Comparison of ENCODE assay signal across 28 cellular contexts in the genomic region with DNA sequence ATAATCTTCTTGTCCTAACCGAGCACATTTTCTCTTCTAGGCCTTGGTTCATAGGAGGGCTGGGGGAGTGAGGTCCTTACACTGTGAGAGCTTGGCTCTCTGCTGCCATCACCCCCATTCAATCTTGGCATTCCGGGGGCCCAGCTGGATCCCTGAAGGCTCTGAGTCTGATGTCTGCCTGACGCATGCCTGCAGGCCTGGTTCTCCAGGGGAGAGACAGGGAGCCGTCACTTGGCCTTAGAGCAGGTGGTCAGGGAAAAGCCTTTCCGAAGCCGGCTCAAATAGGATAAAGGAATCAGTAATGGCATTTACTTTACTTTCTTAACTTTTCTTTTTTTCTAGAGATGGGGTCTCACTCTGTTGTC.
"Had no signal": no experiment of that assay in that cellular context is flagged by ENCODE, and none has a peak within 500 bp of the region (broad histone marks: within the 10 kb centered on the region; RNA-seq: fewer than 3 reads in every experiment).

No MANE protein-coding gene starts in this region.

- H3K27ac Mint-ChIP-seq: activated CD4-positive, alpha-beta memory T cell treated with anti-CD3 and anti-CD28 coated beads for 36 hours; activated CD4-positive, alpha-beta T cell treated with anti-CD3 and anti-CD28 coated beads, Interleukin-2, amount 10 ng/mL, durations not matched to agents 24 days and 14 days; activated naive CD4-positive, alpha-beta T cell treated with anti-CD3 and anti-CD28 coated beads, Interleukin-2, amount 50 U/mL, for 24 hours; activated naive CD8-positive, alpha-beta T cell treated with anti-CD3 and anti-CD28 coated beads, Interleukin-2, amount 50 U/mL, for 24 hours; activated T-helper 2 cell treated with anti-CD3 and anti-CD28 coated beads, Interferon-gamma antibody, Interleukin-2, Interleukin-4, amounts not matched to agents 10 μg/mL and 5 μg/mL and 100 μg/mL, durations not matched to agents 14 hours and 24 hours and 36 hours; stimulated activated naive B cell treated with anti-CD40 and anti-IgM and Interleukin-4, amounts not matched to agents 10 μg/mL and 1 μg/mL and 100 μg/mL, for 72 hours had no signal

- H3K27ac ChIP-seq: colonic mucosa, neutrophil, psoas muscle, stomach, suprapubic skin, tibial nerve had no signal

- H3K27me3 Mint-ChIP-seq: activated CD4-positive, alpha-beta memory T cell treated with anti-CD3 and anti-CD28 coated beads for 36 hours; activated CD4-positive, alpha-beta T cell treated with anti-CD3 and anti-CD28 coated beads, Interleukin-2, amount 10 ng/mL, durations not matched to agents 24 days and 14 days; activated naive CD4-positive, alpha-beta T cell treated with anti-CD3 and anti-CD28 coated beads, Interleukin-2, amount 50 U/mL, for 24 hours; activated naive CD8-positive, alpha-beta T cell treated with anti-CD3 and anti-CD28 coated beads, Interleukin-2, amount 50 U/mL, for 24 hours; central memory CD8-positive, alpha-beta T cell; stimulated activated naive B cell treated with anti-CD40 and anti-IgM and Interleukin-4, amounts not matched to agents 10 μg/mL and 1 μg/mL and 100 μg/mL, for 72 hours had no signal

- H3K9me3 ChIP-seq: colonic mucosa, gastrocnemius medialis, left ventricle myocardium inferior, neutrophil, psoas muscle, right atrium auricular region, stomach, suprapubic skin, tibial nerve had no signal

- H3K4me3 Mint-ChIP-seq: activated CD4-positive, alpha-beta memory T cell treated with anti-CD3 and anti-CD28 coated beads for 36 hours; activated CD4-positive, alpha-beta T cell treated with anti-CD3 and anti-CD28 coated beads, Interleukin-2, amount 10 ng/mL, durations not matched to agents 24 days and 14 days; activated naive CD4-positive, alpha-beta T cell treated with anti-CD3 and anti-CD28 coated beads, Interleukin-2, amount 50 U/mL, for 24 hours; activated naive CD8-positive, alpha-beta T cell treated with anti-CD3 and anti-CD28 coated beads, Interleukin-2, amount 50 U/mL, for 24 hours; central memory CD8-positive, alpha-beta T cell; natural killer cell; stimulated activated naive B cell treated with anti-CD40 and anti-IgM and Interleukin-4, amounts not matched to agents 10 μg/mL and 1 μg/mL and 100 μg/mL, for 72 hours had no signal

- H3K27me3 ChIP-seq: colonic mucosa, gastrocnemius medialis, neutrophil, right atrium auricular region, stomach, suprapubic skin, tibial nerve had no signal

- H3K4me1 ChIP-seq: colonic mucosa, psoas muscle had no signal

- H3K4me3 ChIP-seq: colonic mucosa, gastrocnemius medialis, left ventricle myocardium inferior, lung, psoas muscle, right atrium auricular region, smooth muscle cell, stomach, suprapubic skin, tibial nerve had no signal

- ATAC-seq: activated naive CD8-positive, alpha-beta T cell treated with anti-CD3 and anti-CD28 coated beads, Interleukin-2, amount 50 U/mL, for 24 hours; gastrocnemius medialis; natural killer cell; stimulated activated naive B cell treated with anti-CD40 and anti-IgM and Interleukin-4, amounts not matched to agents 10 μg/mL and 1 μg/mL and 100 μg/mL, for 72 hours had no signal

- H3K4me1 Mint-ChIP-seq: activated CD4-positive, alpha-beta T cell treated with anti-CD3 and anti-CD28 coated beads, Interleukin-2, amount 10 ng/mL, durations not matched to agents 24 days and 14 days; activated naive CD4-positive, alpha-beta T cell treated with anti-CD3 and anti-CD28 coated beads, Interleukin-2, amount 50 U/mL, for 24 hours had no signal

- DNase-seq: activated CD4-positive, alpha-beta memory T cell treated with anti-CD3 and anti-CD28 coated beads for 36 hours; activated CD4-positive, alpha-beta T cell treated with anti-CD3 and anti-CD28 coated beads, Interleukin-2, amount 10 ng/mL, durations not matched to agents 24 days and 14 days; activated CD4-positive, CD25-positive, alpha-beta regulatory T cell treated with anti-CD3 and anti-CD28 coated beads, Interleukin-2, amount 50 U/mL, for 72 hours; activated naive CD8-positive, alpha-beta T cell treated with anti-CD3 and anti-CD28 coated beads, Interleukin-2, amount 50 U/mL, for 24 hours; activated T-cell treated with anti-CD3 and anti-CD28 coated beads, Interleukin-2, amount 50 U/mL, for 48 hours; colonic mucosa; effector memory CD4-positive, alpha-beta T cell; erythroblast; gastrocnemius medialis; glutamatergic neuron; islet precursor cell; mesendoderm; natural killer cell; psoas muscle; stimulated activated CD4-positive, alpha-beta T cell treated with anti-CD3 and anti-CD28 coated beads, Interleukin-15, amount 100 ng/mL, for 24 hours; stimulated activated CD4-positive, alpha-beta T cell treated with anti-CD3 and anti-CD28 coated beads, Interleukin-2, amount 100 ng/mL, for 24 hours; stimulated activated naive B cell treated with anti-CD40 and anti-IgM and Interleukin-4, amounts not matched to agents 10 μg/mL and 1 μg/mL and 100 μg/mL, for 72 hours; stomach had no signal

- H3K9me3 Mint-ChIP-seq: activated CD4-positive, alpha-beta memory T cell treated with anti-CD3 and anti-CD28 coated beads for 36 hours; activated CD4-positive, alpha-beta T cell treated with anti-CD3 and anti-CD28 coated beads, Interleukin-2, amount 10 ng/mL, durations not matched to agents 24 days and 14 days; activated naive CD4-positive, alpha-beta T cell treated with anti-CD3 and anti-CD28 coated beads, Interleukin-2, amount 50 U/mL, for 24 hours; activated naive CD8-positive, alpha-beta T cell treated with anti-CD3 and anti-CD28 coated beads, Interleukin-2, amount 50 U/mL, for 24 hours; activated T-helper 2 cell treated with anti-CD3 and anti-CD28 coated beads, Interferon-gamma antibody, Interleukin-2, Interleukin-4, amounts not matched to agents 10 μg/mL and 5 μg/mL and 100 μg/mL, durations not matched to agents 14 hours and 24 hours and 36 hours; central memory CD8-positive, alpha-beta T cell; natural killer cell; stimulated activated naive B cell treated with anti-CD40 and anti-IgM and Interleukin-4, amounts not matched to agents 10 μg/mL and 1 μg/mL and 100 μg/mL, for 72 hours had no signal

- H3K4me2 ChIP-seq: smooth muscle cell had no signal
